23 cellular contexts compared by ENCODE assay signal in the genomic region with DNA sequence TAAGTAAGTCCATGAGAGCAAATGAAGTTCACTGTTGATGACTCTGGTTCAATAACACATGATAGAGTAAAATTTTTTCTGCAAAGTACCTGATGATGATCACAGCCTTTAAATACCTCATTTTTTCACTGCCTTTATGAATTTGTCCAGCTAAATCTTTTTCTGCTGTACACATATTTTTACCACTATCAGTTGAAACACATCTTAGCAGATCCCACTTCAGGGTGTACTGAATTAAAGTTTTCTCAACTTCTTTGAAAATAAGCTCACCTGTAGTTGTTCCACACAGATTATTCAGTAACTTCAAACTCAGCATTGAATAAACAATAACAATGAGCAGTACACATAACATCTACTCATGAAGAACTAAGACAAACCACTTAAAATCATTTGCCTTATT.
"Had no signal": no experiment of that assay in that cellular context is flagged by ENCODE, and none has a peak within 500 bp of the region (broad histone marks: within the 10 kb centered on the region; RNA-seq: fewer than 3 reads in every experiment).

No MANE protein-coding gene starts in this region.

- H3K4me3 ChIP-seq: colonic mucosa, coronary artery, dorsolateral prefrontal cortex, esophagus muscularis mucosa, esophagus squamous epithelium, gastrocnemius medialis, gastroesophageal sphincter, heart left ventricle, heart right ventricle had no signal

- H3K36me3 ChIP-seq: colonic mucosa, esophagus muscularis mucosa, esophagus squamous epithelium, gastrocnemius medialis, gastroesophageal sphincter, heart left ventricle, heart right ventricle had no signal

- H3K27ac ChIP-seq: colonic mucosa, coronary artery, dorsolateral prefrontal cortex, epithelial cell of prostate, esophagus muscularis mucosa, esophagus squamous epithelium, foreskin keratinocyte, gastrocnemius medialis, gastroesophageal sphincter, heart left ventricle, heart right ventricle had no signal

- H3K27me3 ChIP-seq: colonic mucosa, dorsolateral prefrontal cortex, esophagus muscularis mucosa, esophagus squamous epithelium, foreskin keratinocyte, gastrocnemius medialis, gastroesophageal sphincter, heart right ventricle had no signal

- H3K4me1 ChIP-seq: colonic mucosa, esophagus muscularis mucosa, esophagus squamous epithelium, foreskin keratinocyte, gastrocnemius medialis, gastroesophageal sphincter, heart left ventricle, heart right ventricle had no signal

- H3K9me3 ChIP-seq: colonic mucosa, esophagus muscularis mucosa, esophagus squamous epithelium, gastrocnemius medialis, gastroesophageal sphincter had no signal

- DNase-seq: colonic mucosa; cortex of kidney; dermis blood vessel endothelial cell; dorsolateral prefrontal cortex; effector CD4-positive, alpha-beta T cell; effector CD8-positive, alpha-beta T cell; effector memory CD4-positive, alpha-beta T cell; effector memory CD8-positive, alpha-beta T cell; endodermal cell; erythroblast; esophagus squamous epithelium; foreskin fibroblast; foreskin keratinocyte; foreskin melanocyte; gastrocnemius medialis; glutamatergic neuron; head of caudate nucleus; heart left ventricle; heart right ventricle had no signal
